1 cellular context compared by ENCODE assay signal in the genomic region with DNA sequence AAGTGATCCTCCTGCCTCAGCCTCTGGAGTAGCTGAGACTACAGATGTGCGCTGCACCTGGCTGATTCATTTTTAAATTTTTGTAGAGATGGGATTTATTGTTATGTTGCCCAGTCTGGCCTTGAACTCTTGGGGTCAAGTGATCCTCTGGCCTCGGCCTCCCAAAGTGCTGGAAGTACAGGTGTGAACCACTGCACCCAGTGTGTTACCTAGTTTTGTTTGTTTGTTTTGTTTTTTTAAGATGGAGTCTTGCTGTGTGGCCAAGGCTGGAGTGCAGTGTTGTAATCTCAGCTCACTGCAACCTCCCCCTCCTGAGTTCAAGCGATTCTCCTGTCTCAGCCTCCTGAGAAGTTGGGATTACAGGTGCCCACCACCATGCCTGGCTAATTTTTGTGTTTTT.
TF ChIP-seq lines count a peak whose summit lies in the region.

No MANE protein-coding gene starts in this region.

TF ChIP-seq in HEK293, 187 proteins besides CTCF, POLR2A, EP300 and RAD21 (continued from another document):
- TF ChIP-seq ZNF621 (tag by site-specific recombination; IDR thresholded peaks at IDR 0.05) = no peak
